In the genomic region with DNA sequence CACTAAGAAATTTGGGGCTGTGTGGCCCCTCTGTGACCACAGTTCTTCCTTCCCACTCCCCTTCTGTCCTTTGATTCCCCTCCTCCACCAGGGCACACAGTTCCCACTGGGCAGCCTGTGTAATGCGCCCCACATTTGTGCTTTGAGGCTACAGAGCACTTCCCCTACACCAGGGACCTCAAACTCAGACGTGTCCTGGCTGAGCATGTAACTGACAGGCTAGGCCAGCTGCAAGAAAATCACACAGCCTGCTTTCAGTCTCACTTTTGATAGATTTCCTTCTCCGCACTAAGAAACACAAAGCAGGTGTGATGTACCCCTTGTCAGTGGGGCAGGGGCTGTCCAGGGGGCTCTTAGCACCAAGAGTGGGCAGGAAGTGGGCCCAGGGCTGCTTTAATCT, we compare ENCODE assay signal across 20 cellular contexts. TPM values are rescaled to one million over a fixed set of nuclear protein-coding genes. Genes with fewer than 3 reads are reported as not detected.
DNase-seq lines count a peak whose midpoint lies in the region; ATAC-seq, FAIRE-seq and TF ChIP-seq lines count a peak whose summit lies in the region.
"Had no signal": no experiment of that assay in that cellular context is flagged by ENCODE, and none has a peak within 500 bp of the region (broad histone marks: within the 10 kb centered on the region; RNA-seq: fewer than 3 reads in every experiment).

No MANE protein-coding gene starts in this region.

- peaks cover 14 to 20% of the 10 kb centered on the region in 2 donors for H3K4me1 Mint-ChIP-seq in natural killer cell treated with Interleukin-12 subunit alpha and Interleukin-12 subunit beta and Interleukin-15 and Interleukin-18, amount 100 ng/mL, for 72 hours (ENCODE audit: low read depth in 2 of 2)

- no peak overlapping the region for H3K4me3 ChIP-seq in OCI-LY7 (ENCODE audit: low read depth, low read length, poor library complexity, severe bottlenecking)
- H3K4me3 ChIP-seq in prostate gland, result no peak overlapping the region
- H3K4me3 ChIP-seq: PC-9, suprapubic skin had no signal

- H3K9me2 ChIP-seq in OCI-LY7 (ENCODE audit: insufficient read depth, low read length), result no peaks in the 10 kb centered on the region

- H3K9me3 ChIP-seq in OCI-LY7 (ENCODE audit: low read length), result no peaks in the 10 kb centered on the region
- H3K9me3 ChIP-seq in prostate gland, result no peaks in the 10 kb centered on the region
- H3K9me3 ChIP-seq: suprapubic skin had no signal

- no peaks in the 10 kb centered on the region for H3K27me3 Mint-ChIP-seq in natural killer cell treated with Interleukin-12 subunit alpha and Interleukin-12 subunit beta and Interleukin-15 and Interleukin-18, amount 100 ng/mL, for 72 hours
- H3K27me3 Mint-ChIP-seq: activated naive CD4-positive, alpha-beta T cell treated with anti-CD3 and anti-CD28 coated beads, Interleukin-2, amount 50 U/mL, for 24 hours had no signal

- no peak overlapping the region for H3K27ac Mint-ChIP-seq in natural killer cell treated with Interleukin-12 subunit alpha and Interleukin-12 subunit beta and Interleukin-15 and Interleukin-18, amount 100 ng/mL, for 72 hours
- H3K27ac Mint-ChIP-seq: activated naive CD4-positive, alpha-beta T cell treated with anti-CD3 and anti-CD28 coated beads, Interleukin-2, amount 50 U/mL, for 24 hours; H9 had no signal

- H3K36me3 Mint-ChIP-seq in natural killer cell treated with Interleukin-12 subunit alpha and Interleukin-12 subunit beta and Interleukin-15 and Interleukin-18, amount 100 ng/mL, for 72 hours, result peaks cover 6% of the 10 kb centered on the region

- H3K27ac ChIP-seq in OCI-LY7 (ENCODE audit: low read depth, low read length, poor library complexity, severe bottlenecking), result peak overlapping the region; percentile 92
- H3K27ac ChIP-seq in prostate gland, result no peak overlapping the region
- H3K27ac ChIP-seq: brain microvascular endothelial cell, PC-9, suprapubic skin had no signal

- H3K36me3 ChIP-seq in OCI-LY7 (ENCODE audit: insufficient read depth, low read length), result peaks cover 79% of the 10 kb centered on the region
- peaks cover 0 to 13% of the 10 kb centered on the region in 2 donors for H3K36me3 ChIP-seq in prostate gland

- POLR2A ChIA-PET in OCI-LY7 (lab: Charles Lee), result interaction anchor here (0.6 to 2.8 kb wide), 8 partner anchors 9 to 849 kb away, joined by 3 to 24 read pairs (median 8); no protein-coding TSS in a partner anchor

- H2AFZ ChIP-seq in OCI-LY7 (ENCODE audit: low read length), result no peak overlapping the region
- H2AFZ ChIP-seq: PC-9 had no signal

- TF ChIP-seq CTCF in OCI-LY7 (conservative IDR thresholded peaks at IDR 0.05; ENCODE audit: low read length) (no peak), prostate gland (IDR thresholded peaks at IDR 0.05) (no peak)

- TF ChIP-seq POLR2A in GM12891 (IDR thresholded peaks at IDR 0.05; ENCODE audit: low read depth, low read length) (no peak), prostate gland (IDR thresholded peaks at IDR 0.05) (no peak)

- no peaks in the 10 kb centered on the region for H4K20me1 ChIP-seq in OCI-LY7 (ENCODE audit: insufficient read depth, low read length)

- BruUV-seq in OCI-LY7 (replicated peaks; lab: Mats Ljungman, UMichigan), result no TSS peak

- H3K4me2 ChIP-seq in OCI-LY7 (ENCODE audit: low read length), result peak overlapping the region; percentile 53
- H3K4me2 ChIP-seq: PC-9 had no signal

- intact Hi-C loops in OCI-LY7 (cut with micrococcal nuclease; ENCODE audit: unreplicated experiment) (loop anchor here (1.0 kb wide), 1 partner anchor 16 kb away; no protein-coding TSS in a partner anchor), prostate gland (cut with DNase I) (no loop called here)

- no peak overlapping the region for H3K4me3 Mint-ChIP-seq in natural killer cell treated with Interleukin-12 subunit alpha and Interleukin-12 subunit beta and Interleukin-15 and Interleukin-18, amount 100 ng/mL, for 72 hours
- H3K4me3 Mint-ChIP-seq: activated naive CD4-positive, alpha-beta T cell treated with anti-CD3 and anti-CD28 coated beads, Interleukin-2, amount 50 U/mL, for 24 hours; H9 had no signal

- FAIRE-seq in GM12891 (lab: Jason Lieb, UNC), result peak; percentile 98
- FAIRE-seq: D721Med, HepG2 had no signal

- CTCF ChIA-PET in OCI-LY7 (lab: Charles Lee; ENCODE audit: unreplicated experiment), result interaction anchor here (0.7 kb wide), 1 partner anchor 25 kb away, joined by 3 read pairs; no protein-coding TSS in a partner anchor

- no peak for DNase-seq in GM12891 (ENCODE audit: insufficient read length, low spot score)
- DNase-seq in OCI-LY7 (ENCODE audit: low spot score), result peak; percentile 80
- no peak for DNase-seq in prostate gland (ENCODE audit: low spot score)
- no peak for DNase-seq in occipital lobe (lab: John Stamatoyannopoulos, UW)
- no peak for DNase-seq in activated gamma-delta T cell (lab: John Stamatoyannopoulos, UW)
- no peak for DNase-seq in natural killer cell treated with Interleukin-12 subunit alpha and Interleukin-12 subunit beta and Interleukin-15 and Interleukin-18, amount 100 ng/mL, for 72 hours (ENCODE audit: low spot score)
- DNase-seq: activated CD4-positive, CD25-positive, alpha-beta regulatory T cell; brain microvascular endothelial cell; effector CD4-positive, alpha-beta T cell; H9; NCI-H1048; NCI-H226; PC-9; SW 1271 had no signal

- WGBS in prostate gland, result 89% methylated on average over 3 of the region's 3 CpGs

- no peaks in the 10 kb centered on the region for H3K9me3 Mint-ChIP-seq in natural killer cell treated with Interleukin-12 subunit alpha and Interleukin-12 subunit beta and Interleukin-15 and Interleukin-18, amount 100 ng/mL, for 72 hours
- H3K9me3 Mint-ChIP-seq: activated naive CD4-positive, alpha-beta T cell treated with anti-CD3 and anti-CD28 coated beads, Interleukin-2, amount 50 U/mL, for 24 hours; H9 had no signal

- H3K4me1 ChIP-seq in OCI-LY7 (ENCODE audit: insufficient read depth, low read length, poor library complexity, severe bottlenecking) (peaks cover 77% of the 10 kb centered on the region), prostate gland (replicated peaks) (no peaks in the 10 kb centered on the region)

- H3K27me3 ChIP-seq in prostate gland (replicated peaks; ENCODE audit: insufficient read depth), result no peaks in the 10 kb centered on the region
- H3K27me3 ChIP-seq: brain microvascular endothelial cell, suprapubic skin had no signal

- ATAC-seq in GM21367 (IDR thresholded peaks at IDR 0.05; ENCODE audit: unreplicated experiment) (peak; percentile 40), HG03025 (IDR thresholded peaks at IDR 0.05; ENCODE audit: low FRiP score, unreplicated experiment) (peak; percentile 54)
- no peak for ATAC-seq in natural killer cell treated with Interleukin-12 subunit alpha and Interleukin-12 subunit beta and Interleukin-15 and Interleukin-18, amount 100 ng/mL, for 72 hours
- ATAC-seq: HepG2 had no signal

- H3K79me2 ChIP-seq in OCI-LY7 (ENCODE audit: insufficient read depth, low read depth, low read length), result peaks cover 4% of the 10 kb centered on the region; the same call in 1 of the 2 replicates

TF ChIP-seq in GM12891, 5 proteins besides CTCF, POLR2A, EP300 and RAD21:
- TF ChIP-seq SPI1 (IDR thresholded peaks at IDR 0.05; ENCODE audit: low read depth, low read length) (peak; percentile 37; the same call in 1 of the 2 replicates), POLR2AphosphoS5 (IDR thresholded peaks at IDR 0.05; ENCODE audit: low read depth, low read length) (no peak)
TF ChIP-seq in GM12891: peak in this region for 1.

RNA-seq across cellular contexts. Expression of a gene that starts 29.6 kb away (rescaled TPM):
- polyA plus RNA-seq in GM12891 (2012; ENCODE audit: low read depth, missing spikeins), result 47.7 TPM
- 9.5 and 13.3 TPM in 2 replicates for total RNA-seq in OCI-LY7 (2014; rRNA removed; shearing (Covaris generic))
- total RNA-seq in OCI-LY7 (2022), result 91.6 and 108 TPM in 2 replicates
- total RNA-seq in prostate gland, result 10 to 100 TPM; 33.4 to 57.9 TPM
- total RNA-seq in occipital lobe, result 0.94 TPM
- total RNA-seq in natural killer cell treated with Interleukin-12 subunit alpha and Interleukin-12 subunit beta and Interleukin-15 and Interleukin-18, amount 100 ng/mL, for 72 hours, result 10 to 100 TPM; 14.1 to 34.9 TPM

Comparison
In these comparisons a context has a peak if more than half of its experiments do, and no peak if none do; other contexts are left out.
1. ATAC-seq: peak in GM21367 (single experiment) and HG03025 (single experiment); none in natural killer cell treated with Interleukin-12 subunit alpha and Interleukin-12 subunit beta and Interleukin-15 and Interleukin-18, amount 100 ng/mL, for 72 hours (0 of 2).